9 cellular contexts compared by ENCODE assay signal in the genomic region with DNA sequence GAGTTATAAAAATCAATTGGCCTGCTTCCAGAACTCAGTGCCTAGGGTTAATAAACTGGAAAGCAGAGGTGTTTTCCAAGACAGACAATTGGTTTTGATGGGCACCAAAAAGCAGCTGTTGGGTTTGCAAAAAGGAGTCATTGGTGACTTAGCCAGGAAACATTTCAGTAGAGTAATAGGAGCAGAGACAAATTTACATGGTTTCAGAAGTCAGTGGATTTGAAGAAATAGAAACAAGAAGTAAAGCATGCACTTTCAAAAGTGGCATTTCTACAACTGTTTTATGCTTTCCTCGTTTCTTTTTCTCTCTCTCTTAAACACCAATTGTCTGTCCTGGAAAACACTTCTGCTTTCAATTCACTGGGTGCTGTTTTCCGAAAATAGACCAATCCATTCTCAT.
DNase-seq lines count a peak whose midpoint lies in the region; ATAC-seq and TF ChIP-seq lines count a peak whose summit lies in the region.
"Had no signal": no experiment of that assay in that cellular context is flagged by ENCODE, and none has a peak within 500 bp of the region (broad histone marks: within the 10 kb centered on the region; RNA-seq: fewer than 3 reads in every experiment).

No MANE protein-coding gene starts in this region.

- H3K4me3 Mint-ChIP-seq in CD4-positive, alpha-beta memory T cell, result no peak overlapping the region
- H3K4me3 Mint-ChIP-seq: memory B cell had no signal

- no peaks in the 10 kb centered on the region for H3K27me3 ChIP-seq in esophagus muscularis mucosa
- H3K27me3 ChIP-seq in CD4-positive, alpha-beta memory T cell (ENCODE audit: insufficient read depth, low read length), result no peaks in the 10 kb centered on the region

- ATAC-seq in GM18867 (IDR thresholded peaks at IDR 0.05; ENCODE audit: unreplicated experiment) (peak; percentile 69), GM21515 (IDR thresholded peaks at IDR 0.05; ENCODE audit: unreplicated experiment) (peak; percentile 84), HG03432 (IDR thresholded peaks at IDR 0.05; ENCODE audit: unreplicated experiment) (peak; percentile 82)

- intact Hi-C loops in esophagus muscularis mucosa (cut with DNase I), result no loop called here
- intact Hi-C loops in CD4-positive, alpha-beta memory T cell (cut with micrococcal nuclease), result no loop called here

- no peak for TF ChIP-seq EP300 in esophagus muscularis mucosa (IDR thresholded peaks at IDR 0.05)

- H3K27ac Mint-ChIP-seq in CD4-positive, alpha-beta memory T cell, result no peak overlapping the region
- H3K27ac Mint-ChIP-seq: memory B cell had no signal

- no peaks in the 10 kb centered on the region for H3K9me3 ChIP-seq in esophagus muscularis mucosa
- no peaks in the 10 kb centered on the region for H3K9me3 ChIP-seq in CD4-positive, alpha-beta memory T cell (ENCODE audit: control insufficient read depth in 1 of 2, low read length in 2 of 2)

- DNase-seq in esophagus muscularis mucosa (ENCODE audit: extremely low spot score) (no peak), COR-L47 (lab: John Stamatoyannopoulos, UW) (no peak), NCI-H2029 (lab: John Stamatoyannopoulos, UW) (no peak), dermis blood vessel endothelial cell (no peak)
- no peak for DNase-seq in CD4-positive, alpha-beta memory T cell

- H3K27ac ChIP-seq in esophagus muscularis mucosa (replicated peaks in 1 of 4), result peak overlapping the region; percentile 67 to 81 (median 78)
- H3K27ac ChIP-seq in CD4-positive, alpha-beta memory T cell (ENCODE audit: low read depth, low read length), result no peak overlapping the region

- WGBS in esophagus muscularis mucosa, result 51% methylated on average over 2 of the region's 2 CpGs

- no peak for TF ChIP-seq POLR2A in esophagus muscularis mucosa (IDR thresholded peaks at IDR 0.05; ENCODE audit: low read depth)

- peaks cover 0 to 4% (median 0%) of the 10 kb centered on the region in 8 donors for H3K9me3 Mint-ChIP-seq in CD4-positive, alpha-beta memory T cell
- H3K9me3 Mint-ChIP-seq: memory B cell had no signal

- CTCF ChIA-PET in CD4-positive, alpha-beta memory T cell (lab: Charles Lee; ENCODE audit: partially characterized antibody), result no interaction called here

- H3K4me1 Mint-ChIP-seq in CD4-positive, alpha-beta memory T cell, result peaks cover 0 to 13% (median 5%) of the 10 kb centered on the region in 4 donors
- H3K4me1 Mint-ChIP-seq: memory B cell had no signal

- H3K36me3 Mint-ChIP-seq in CD4-positive, alpha-beta memory T cell, result no peaks in the 10 kb centered on the region
- H3K36me3 Mint-ChIP-seq: memory B cell had no signal

- no peaks in the 10 kb centered on the region for H3K36me3 ChIP-seq in esophagus muscularis mucosa
- no peaks in the 10 kb centered on the region for H3K36me3 ChIP-seq in CD4-positive, alpha-beta memory T cell (ENCODE audit: insufficient read depth, low read length)

- no peaks in the 10 kb centered on the region for H3K27me3 Mint-ChIP-seq in CD4-positive, alpha-beta memory T cell

- peaks cover 13 to 52% (median 26%) of the 10 kb centered on the region in 4 donors for H3K4me1 ChIP-seq in esophagus muscularis mucosa
- peaks cover 4% of the 10 kb centered on the region for H3K4me1 ChIP-seq in CD4-positive, alpha-beta memory T cell (ENCODE audit: insufficient read depth, low read length)

- H3K4me3 ChIP-seq in esophagus muscularis mucosa, result no peak overlapping the region
- H3K4me3 ChIP-seq in CD4-positive, alpha-beta memory T cell (ENCODE audit: low read length in 2 of 2), result no peak overlapping the region

- TF ChIP-seq CTCF in esophagus muscularis mucosa (IDR thresholded peaks at IDR 0.05), result no peak

- POLR2A ChIA-PET in CD4-positive, alpha-beta memory T cell (lab: Charles Lee; ENCODE audit: partially characterized antibody), result no interaction called here
